In genomic region chr10:22681301-22681700, GRCh38 we compare ENCODE assay signal across 14 cellular contexts. TPM values are rescaled to one million over a fixed set of nuclear protein-coding genes. Genes with fewer than 3 reads are reported as not detected.
DNase-seq lines count a peak whose midpoint lies in the region; ATAC-seq and TF ChIP-seq lines count a peak whose summit lies in the region.
"Had no signal": no experiment of that assay in that cellular context is flagged by ENCODE, and none has a peak within 500 bp of the region (broad histone marks: within the 10 kb centered on the region; RNA-seq: fewer than 3 reads in every experiment).

No MANE protein-coding gene starts in this region.

- H3K9ac ChIP-seq in smooth muscle cell (ENCODE audit: low read depth), result no peak overlapping the region

- TF ChIP-seq CTCF in RWPE2 (IDR thresholded peaks at IDR 0.05; ENCODE audit: poor library complexity, severe bottlenecking), result no peak
- no peak for TF ChIP-seq CTCF in smooth muscle cell (IDR thresholded peaks at IDR 0.05; ENCODE audit: borderline replicate concordance, insufficient read depth, poor library complexity, severe bottlenecking)

- H3K27ac Mint-ChIP-seq in activated CD4-positive, alpha-beta T cell treated with anti-CD3 and anti-CD28 coated beads, Interleukin-2, amount 10 ng/mL, durations not matched to agents 7 days and 5 days, result peak overlapping the region; percentile 89

- no peak overlapping the region for H3K4me3 ChIP-seq in RWPE2 (ENCODE audit: severe bottlenecking)
- no peak overlapping the region for H3K4me3 ChIP-seq in effector memory CD4-positive, alpha-beta T cell (ENCODE audit: insufficient read depth, low read depth, low read length, poor library complexity, severe bottlenecking)
- H3K4me3 ChIP-seq in smooth muscle cell, result no peak overlapping the region
- H3K4me3 ChIP-seq: lung had no signal

- peaks cover 36% of the 10 kb centered on the region for H3K36me3 Mint-ChIP-seq in activated CD4-positive, alpha-beta T cell treated with anti-CD3 and anti-CD28 coated beads, Interleukin-2, amount 10 ng/mL, durations not matched to agents 7 days and 5 days (ENCODE audit: low read depth)

- H3K4me2 ChIP-seq in smooth muscle cell, result no peak overlapping the region

- intact Hi-C loops in left ventricle myocardium superior (cut with micrococcal nuclease), result no loop called here

- peaks cover 91% of the 10 kb centered on the region for H3K4me1 Mint-ChIP-seq in activated CD4-positive, alpha-beta T cell treated with anti-CD3 and anti-CD28 coated beads, Interleukin-2, amount 10 ng/mL, durations not matched to agents 7 days and 5 days

- H3K4me3 Mint-ChIP-seq in activated CD4-positive, alpha-beta T cell treated with anti-CD3 and anti-CD28 coated beads, Interleukin-2, amount 10 ng/mL, durations not matched to agents 7 days and 5 days, result peak overlapping the region; percentile 46

- no peaks in the 10 kb centered on the region for H3K27me3 ChIP-seq in RWPE2 (ENCODE audit: insufficient read depth, poor library complexity, severe bottlenecking)
- H3K27me3 ChIP-seq in effector memory CD4-positive, alpha-beta T cell (replicated peaks; ENCODE audit: control insufficient read depth, insufficient read depth, low read length, poor library complexity, severe bottlenecking), result no peaks in the 10 kb centered on the region
- no peaks in the 10 kb centered on the region for H3K27me3 ChIP-seq in smooth muscle cell (ENCODE audit: low read depth)

- H3K9me3 Mint-ChIP-seq in activated CD4-positive, alpha-beta T cell treated with anti-CD3 and anti-CD28 coated beads, Interleukin-2, amount 10 ng/mL, durations not matched to agents 7 days and 5 days, result no peaks in the 10 kb centered on the region

- peak overlapping the region; percentile 74 for H3K27ac ChIP-seq in RWPE2 (ENCODE audit: poor library complexity, severe bottlenecking)
- peak overlapping the region; percentile 93 for H3K27ac ChIP-seq in effector memory CD4-positive, alpha-beta T cell (ENCODE audit: insufficient read depth, low read length, poor library complexity, severe bottlenecking)
- H3K27ac ChIP-seq in smooth muscle cell (ENCODE audit: low read depth), result peak overlapping the region; percentile 90

- H3K36me3 ChIP-seq in RWPE2 (ENCODE audit: low read depth) (no peaks in the 10 kb centered on the region; the same call in 1 of the 2 replicates), smooth muscle cell (ENCODE audit: low read depth) (no peaks in the 10 kb centered on the region)
- H3K36me3 ChIP-seq in effector memory CD4-positive, alpha-beta T cell (ENCODE audit: control insufficient read depth, insufficient read depth, low read length), result no peaks in the 10 kb centered on the region

- H3K4me1 ChIP-seq in RWPE2 (ENCODE audit: insufficient read depth, poor library complexity, severe bottlenecking) (peaks cover 30% of the 10 kb centered on the region), smooth muscle cell (ENCODE audit: low read depth) (peaks cover 9% of the 10 kb centered on the region)
- H3K4me1 ChIP-seq in effector memory CD4-positive, alpha-beta T cell (ENCODE audit: control insufficient read depth, insufficient read depth, low read length, poor library complexity, severe bottlenecking), result peaks cover 74% of the 10 kb centered on the region

- POLR2A ChIA-PET in activated CD4-positive, alpha-beta T cell treated with anti-CD3 and anti-CD28 coated beads, Interleukin-2, amount 10 ng/mL, durations not matched to agents 7 days and 5 days (lab: Charles Lee), result interaction anchor here (0.6 to 0.9 kb wide), 4 partner anchors 32 to 301 kb away, joined by 3 to 9 read pairs (median 6); no protein-coding TSS in a partner anchor

- 96% methylated on average over 1 of the region's 1 CpG for WGBS in smooth muscle cell (ENCODE audit: low lambda C conversion rate)

- DNase-seq in activated CD4-positive, alpha-beta T cell treated with anti-CD3 and anti-CD28 coated beads, Interleukin-2, amount 10 ng/mL, durations not matched to agents 7 days and 5 days, result no peak
- no peak for DNase-seq in activated CD4-positive, alpha-beta T cell treated with anti-CD3 and anti-CD28 coated beads, Interleukin-2, amount 50 U/mL, for 4 hours
- no peak for DNase-seq in RWPE2 (ENCODE audit: low spot score)
- DNase-seq in effector memory CD4-positive, alpha-beta T cell, result no peak
- DNase-seq in smooth muscle cell (lab: John Stamatoyannopoulos, UW; ENCODE audit: unreplicated experiment), result no peak
- DNase-seq in GM19238 (ENCODE audit: insufficient read length, low spot score), result no peak
- DNase-seq in left ventricle myocardium superior, result no peak
- DNase-seq: caudate nucleus, hippocampal formation, NCI-H187, NCI-H69, Right ventricle myocardium superior had no signal

- H3K79me2 ChIP-seq in smooth muscle cell (ENCODE audit: low read depth), result peaks cover 39% of the 10 kb centered on the region

- H3K9me3 ChIP-seq in RWPE2 (ENCODE audit: severe bottlenecking) (no peaks in the 10 kb centered on the region), smooth muscle cell (replicated peaks; ENCODE audit: low read depth) (no peaks in the 10 kb centered on the region)
- H3K9me3 ChIP-seq in effector memory CD4-positive, alpha-beta T cell (ENCODE audit: control insufficient read depth, low read length), result no peaks in the 10 kb centered on the region

- no peaks in the 10 kb centered on the region for H3F3A ChIP-seq in smooth muscle cell (ENCODE audit: low read depth)

- H2AFZ ChIP-seq in smooth muscle cell (ENCODE audit: low read depth), result no peak overlapping the region

- no peaks in the 10 kb centered on the region for H3K27me3 Mint-ChIP-seq in activated CD4-positive, alpha-beta T cell treated with anti-CD3 and anti-CD28 coated beads, Interleukin-2, amount 10 ng/mL, durations not matched to agents 7 days and 5 days

- no peak for ATAC-seq in RWPE2 (ENCODE audit: low read depth)
- no peak for ATAC-seq in GM18502 (IDR thresholded peaks at IDR 0.05; ENCODE audit: poor library complexity, unreplicated experiment)
- ATAC-seq in left ventricle myocardium superior, result no peak

- CTCF ChIA-PET in activated CD4-positive, alpha-beta T cell treated with anti-CD3 and anti-CD28 coated beads, Interleukin-2, amount 10 ng/mL, durations not matched to agents 7 days and 5 days (lab: Charles Lee), result interaction anchor here (0.6 to 1.9 kb wide), 8 partner anchors 13 to 384 kb away, joined by 3 to 8 read pairs (median 4); no protein-coding TSS in a partner anchor

- H4K20me1 ChIP-seq in smooth muscle cell (ENCODE audit: low read depth), result peaks cover 7% of the 10 kb centered on the region

RNA-seq across cellular contexts. Expression of gene PIP4K2A, which starts 33.1 kb away (rescaled TPM):
- total RNA-seq in activated CD4-positive, alpha-beta T cell treated with anti-CD3 and anti-CD28 coated beads, Interleukin-2, amount 10 ng/mL, durations not matched to agents 7 days and 5 days, result 100 to 1,000 TPM; 161 to 163 TPM
- 8.9 and 13.7 TPM in 2 replicates for total RNA-seq in smooth muscle cell
- 7.5 and 7.9 TPM in 2 replicates for polyA plus RNA-seq in smooth muscle cell
- 12.1 TPM for total RNA-seq in left ventricle myocardium superior

Comparison
In these comparisons a context has a peak if more than half of its experiments do, and no peak if none do; other contexts are left out.
1. RNA of gene PIP4K2A, which starts 33.1 kb away (total RNA-seq): 161 to 163 TPM in activated CD4-positive, alpha-beta T cell treated with anti-CD3 and anti-CD28 coated beads, Interleukin-2, amount 10 ng/mL, durations not matched to agents 7 days and 5 days; 12.1 TPM in left ventricle myocardium superior (single experiment) and 8.9 to 13.7 TPM in smooth muscle cell; every median in the first group is over 10 times any median in the second.
2. Peak in every context shown above with its lines, with median percentiles within 50 percentile points of each other: H3K27ac ChIP-seq.